In genomic region chr2:20666364-20667150, GRCh38 we compare ENCODE assay signal across 8 cellular contexts. TPM values are rescaled to one million over a fixed set of nuclear protein-coding genes. Genes with fewer than 3 reads are reported as not detected.
DNase-seq lines count a peak whose midpoint lies in the region; ATAC-seq lines count a peak whose summit lies in the region.

Gene GDF7 (plus strand): TSS chr2:20667144. CDS start chr2:20667240, 96 bp downstream.

- H3K9me3 ChIP-seq in iPS-18a (ENCODE audit: control insufficient read depth, low read depth, low read length), result no peaks in the 10 kb centered on the region

- no peaks in the 10 kb centered on the region for H3K36me3 ChIP-seq in iPS-18a (ENCODE audit: control insufficient read depth, low read depth, low read length)

- no peak within 1 kb of the TSS for H3K27ac Mint-ChIP-seq in activated naive CD8-positive, alpha-beta T cell treated with anti-CD3 and anti-CD28 coated beads for 36 hours

- peaks cover 96% of the 10 kb centered on the region for H3K27me3 ChIP-seq in iPS-18a (ENCODE audit: control insufficient read depth, insufficient read depth, low read length)

- H3K9me3 Mint-ChIP-seq in activated naive CD8-positive, alpha-beta T cell treated with anti-CD3 and anti-CD28 coated beads for 36 hours, result no peaks in the 10 kb centered on the region

- H3K36me3 Mint-ChIP-seq in activated naive CD8-positive, alpha-beta T cell treated with anti-CD3 and anti-CD28 coated beads for 36 hours, result no peaks in the 10 kb centered on the region

- H3K4me1 Mint-ChIP-seq in activated naive CD8-positive, alpha-beta T cell treated with anti-CD3 and anti-CD28 coated beads for 36 hours, result peaks cover 14% of the 10 kb centered on the region

- peaks cover 91% of the 10 kb centered on the region for H3K27me3 Mint-ChIP-seq in activated naive CD8-positive, alpha-beta T cell treated with anti-CD3 and anti-CD28 coated beads for 36 hours

- H3K4me3 Mint-ChIP-seq in activated naive CD8-positive, alpha-beta T cell treated with anti-CD3 and anti-CD28 coated beads for 36 hours, result peak within 1 kb of the TSS; percentile 67

- H3K27ac ChIP-seq in iPS-18a (ENCODE audit: low read length), result no peak within 1 kb of the TSS

- peak; percentile 27 for DNase-seq in ELR (ENCODE audit: low read depth)
- DNase-seq in activated naive CD8-positive, alpha-beta T cell treated with anti-CD3 and anti-CD28 coated beads for 36 hours, result peak; percentile 31
- peak; percentile 23 for DNase-seq in stimulated activated CD4-positive, alpha-beta T cell treated with anti-CD3 and anti-CD28 coated beads, Interleukin-4, amount 100 ng/mL, for 1 hour
- no peak for DNase-seq in putamen (ENCODE audit: low spot score)
- no peak for DNase-seq in COR-L47 (lab: John Stamatoyannopoulos, UW)

- peaks cover 15% of the 10 kb centered on the region for H3K4me1 ChIP-seq in iPS-18a (ENCODE audit: control insufficient read depth, low read depth, low read length)

- ATAC-seq in HG03045 (IDR thresholded peaks at IDR 0.05; ENCODE audit: unreplicated experiment) (peak; percentile 21), GM19452 (IDR thresholded peaks at IDR 0.05; ENCODE audit: unreplicated experiment) (no peak)

- H3K4me3 ChIP-seq in iPS-18a (ENCODE audit: low read length), result peak within 1 kb of the TSS; percentile 69

- no peak within 1 kb of the TSS for H3K9ac ChIP-seq in iPS-18a (ENCODE audit: low read length)

RNA-seq across cellular contexts. Expression of gene GDF7, which starts in this region (rescaled TPM):
- total RNA-seq in activated naive CD8-positive, alpha-beta T cell treated with anti-CD3 and anti-CD28 coated beads for 36 hours, result not detected

Comparison
In these comparisons a context has a peak if more than half of its experiments do, and no peak if none do; other contexts are left out.
1. Peak in DNase-seq in activated naive CD8-positive, alpha-beta T cell treated with anti-CD3 and anti-CD28 coated beads for 36 hours; RNA of the gene not detected or under 1 TPM.
2. DNase-seq: peak in ELR (single experiment) and stimulated activated CD4-positive, alpha-beta T cell treated with anti-CD3 and anti-CD28 coated beads, Interleukin-4, amount 100 ng/mL, for 1 hour (single experiment); none in putamen (single experiment) and COR-L47 (single experiment).